In the genomic region with DNA sequence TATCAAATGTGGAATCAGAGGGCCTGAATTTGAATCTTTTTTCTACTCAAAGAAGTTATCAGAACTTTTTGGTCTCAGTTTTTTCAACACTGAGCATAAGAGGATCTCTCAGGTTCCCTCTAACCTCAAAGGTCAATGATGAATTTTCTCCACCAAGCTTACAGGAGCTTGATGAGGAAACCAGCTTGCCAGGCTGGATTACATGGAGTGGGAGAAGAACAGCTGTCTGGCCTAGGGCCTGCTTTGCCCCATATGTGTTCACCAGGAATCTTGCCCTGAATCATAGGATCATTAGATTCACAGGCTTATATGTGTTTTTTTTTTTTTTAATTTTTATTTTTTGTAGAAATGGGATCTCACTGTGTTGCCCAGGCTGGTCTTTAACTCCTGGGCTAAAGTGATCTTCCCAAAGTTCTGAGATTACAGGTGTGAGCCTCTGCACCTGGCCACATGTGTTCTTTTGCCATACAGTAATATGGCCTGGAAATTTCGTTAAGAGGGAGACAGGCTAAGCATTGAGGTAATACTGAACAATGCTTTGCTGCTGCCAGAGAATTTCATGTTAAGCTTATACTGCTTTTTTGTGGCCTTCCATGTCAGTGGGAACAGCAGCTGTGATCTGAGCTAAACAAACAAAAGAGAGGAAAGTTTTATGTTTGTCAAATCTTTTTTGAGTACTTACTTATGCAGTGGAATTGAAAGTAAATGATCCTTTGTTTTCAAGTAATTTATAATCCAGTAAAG, we compare ENCODE assay signal across 14 cellular contexts.
"Had no signal": no experiment of that assay in that cellular context is flagged by ENCODE, and none has a peak within 500 bp of the region (broad histone marks: within the 10 kb centered on the region; RNA-seq: fewer than 3 reads in every experiment).

No MANE protein-coding gene starts in this region.

- H3K27ac ChIP-seq: neural progenitor cell had no signal

- H3K36me3 ChIP-seq: neural progenitor cell had no signal

- H3K4me3 Mint-ChIP-seq: activated naive CD4-positive, alpha-beta T cell treated with anti-CD3 and anti-CD28 coated beads, Interleukin-2, amount 10 ng/mL, durations not matched to agents 7 days and 5 days; endodermal cell; memory B cell; neural progenitor cell; T-helper 17 cell had no signal

- DNase-seq: activated CD4-positive, alpha-beta T cell treated with anti-CD3 and anti-CD28 coated beads, Interleukin-2, amount 50 U/mL, for 1 hour; activated naive CD4-positive, alpha-beta T cell treated with anti-CD3 and anti-CD28 coated beads, Interleukin-2, amount 10 ng/mL, durations not matched to agents 7 days and 5 days; endodermal cell; foreskin melanocyte; head of caudate nucleus; right cardiac atrium; stimulated activated CD4-positive, alpha-beta T cell treated with anti-CD3 and anti-CD28 coated beads, Interleukin-2, amount 100 ng/mL, for 24 hours; stimulated activated naive CD4-positive, alpha-beta T cell; substantia nigra; T-helper 17 cell; trophoblast cell had no signal

- H3K27me3 Mint-ChIP-seq: activated naive CD4-positive, alpha-beta T cell treated with anti-CD3 and anti-CD28 coated beads, Interleukin-2, amount 10 ng/mL, durations not matched to agents 7 days and 5 days; memory B cell; T-helper 17 cell had no signal

- H3K4me1 Mint-ChIP-seq: activated naive CD4-positive, alpha-beta T cell treated with anti-CD3 and anti-CD28 coated beads, Interleukin-2, amount 10 ng/mL, durations not matched to agents 7 days and 5 days; endodermal cell; memory B cell; neural progenitor cell had no signal

- H3K4me3 ChIP-seq: neural progenitor cell had no signal

- H3K4me1 ChIP-seq: neural progenitor cell had no signal

- H3K27ac Mint-ChIP-seq: activated naive CD4-positive, alpha-beta T cell treated with anti-CD3 and anti-CD28 coated beads, Interleukin-2, amount 10 ng/mL, durations not matched to agents 7 days and 5 days; activated T-helper 2 cell treated with anti-CD3 and anti-CD28 coated beads, Interferon-gamma antibody, Interleukin-2, Interleukin-4, amounts not matched to agents 10 μg/mL and 5 μg/mL and 100 μg/mL, durations not matched to agents 14 hours and 24 hours and 36 hours; endodermal cell; memory B cell; neural progenitor cell; T-helper 17 cell had no signal

- H3K9me3 Mint-ChIP-seq: memory B cell, neural progenitor cell had no signal

- H3K27me3 ChIP-seq: neural progenitor cell had no signal
